13 cellular contexts compared by ENCODE assay signal in the genomic region with DNA sequence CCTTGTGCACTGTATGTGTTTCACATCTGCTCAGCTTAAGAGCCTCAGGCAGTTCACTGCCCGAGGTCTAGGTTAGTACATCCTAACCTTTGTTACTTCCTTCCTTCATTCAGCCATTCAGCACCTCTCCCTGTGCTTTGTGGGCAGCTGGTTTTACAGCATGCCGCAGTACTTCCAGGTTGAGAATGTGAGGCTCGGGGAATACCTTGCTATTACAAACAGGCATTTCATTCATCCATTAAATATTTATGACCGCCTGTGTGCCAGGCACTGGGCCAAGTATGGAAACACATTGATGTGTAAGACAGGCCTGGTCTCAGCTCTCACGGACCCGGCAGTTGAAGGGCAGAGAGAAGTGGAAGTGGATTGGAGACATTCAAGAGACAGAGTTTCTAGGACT.
DNase-seq lines count a peak whose midpoint lies in the region; ATAC-seq and TF ChIP-seq lines count a peak whose summit lies in the region.
"Had no signal": no experiment of that assay in that cellular context is flagged by ENCODE, and none has a peak within 500 bp of the region (broad histone marks: within the 10 kb centered on the region; RNA-seq: fewer than 3 reads in every experiment).

No MANE protein-coding gene starts in this region.

- TF ChIP-seq CTCF in transverse colon (IDR thresholded peaks at IDR 0.05) = no peak

- ATAC-seq in activated CD8-positive, alpha-beta memory T cell treated with anti-CD3 and anti-CD28 coated beads, Interleukin-2, amount 10 ng/mL, durations not matched to agents 7 days and 5 days = no peak
- no peak for ATAC-seq in T-helper 17 cell
- ATAC-seq in HG02798 (IDR thresholded peaks at IDR 0.05; ENCODE audit: poor library complexity, unreplicated experiment) = no peak

- CTCF ChIA-PET in activated CD8-positive, alpha-beta memory T cell treated with anti-CD3 and anti-CD28 coated beads, Interleukin-2, amount 10 ng/mL, durations not matched to agents 7 days and 5 days (lab: Charles Lee) = interaction anchor here (0.8 to 4.7 kb wide), 4 partner anchors 11 to 131 kb away, joined by 3 to 35 read pairs (median 4); no protein-coding TSS in a partner anchor

- TF ChIP-seq EP300 in transverse colon (IDR thresholded peaks at IDR 0.05; ENCODE audit: low read depth) = no peak

- no peak overlapping the region for H3K27ac ChIP-seq in transverse colon
- H3K27ac ChIP-seq: SJCRH30 had no signal

- peaks cover 27% of the 10 kb centered on the region for H3K36me3 Mint-ChIP-seq in activated CD8-positive, alpha-beta memory T cell treated with anti-CD3 and anti-CD28 coated beads, Interleukin-2, amount 10 ng/mL, durations not matched to agents 7 days and 5 days
- H3K36me3 Mint-ChIP-seq in T-helper 17 cell (ENCODE audit: low read depth) = peaks cover 7% of the 10 kb centered on the region

- H3K27me3 ChIP-seq in transverse colon = no peaks in the 10 kb centered on the region
- H3K27me3 ChIP-seq: SJCRH30, spleen had no signal

- no peaks in the 10 kb centered on the region for H3K9me3 ChIP-seq in T-helper 17 cell (ENCODE audit: control insufficient read depth, low read length, poor library complexity, severe bottlenecking)
- H3K9me3 ChIP-seq in transverse colon = no peaks in the 10 kb centered on the region
- H3K9me3 ChIP-seq: SJCRH30, spleen had no signal

- TF ChIP-seq POLR2A in transverse colon (IDR thresholded peaks at IDR 0.05) = no peak

- H3K27ac Mint-ChIP-seq in activated CD8-positive, alpha-beta memory T cell treated with anti-CD3 and anti-CD28 coated beads, Interleukin-2, amount 10 ng/mL, durations not matched to agents 7 days and 5 days = peak overlapping the region; percentile 48
- peak overlapping the region; percentile 78 for H3K27ac Mint-ChIP-seq in T-helper 17 cell
- H3K27ac Mint-ChIP-seq: activated naive CD8-positive, alpha-beta T cell treated with anti-CD3 and anti-CD28 coated beads, Interleukin-2, amount 10 ng/mL, durations not matched to agents 7 days and 5 days had no signal

- no peak for DNase-seq in activated CD8-positive, alpha-beta memory T cell treated with anti-CD3 and anti-CD28 coated beads, Interleukin-2, amount 10 ng/mL, durations not matched to agents 7 days and 5 days
- no peak for DNase-seq in activated CD8-positive, alpha-beta memory T cell treated with anti-CD3 and anti-CD28 coated beads, Interleukin-2, amount 50 U/mL, for 48 hours
- DNase-seq in T-helper 17 cell (no peak), fibroblast of gingiva (ENCODE audit: low read depth) (peak; percentile 3), transverse colon (peak; percentile 24), NCI-H1930 (lab: John Stamatoyannopoulos, UW) (no peak)
- DNase-seq in activated CD4-positive, alpha-beta T cell treated with anti-CD3 and anti-CD28 coated beads for 48 hours = no peak
- DNase-seq: activated CD4-positive, alpha-beta T cell treated with anti-CD3 and anti-CD28 coated beads, Interleukin-2, amount 50 U/mL, for 48 hours; activated naive CD8-positive, alpha-beta T cell treated with anti-CD3 and anti-CD28 coated beads, Interleukin-2, amount 10 ng/mL, durations not matched to agents 7 days and 5 days; NCI-H2171 treated with DMSO at 0.1 percent for 48 hours; spleen had no signal

- peaks cover 23% of the 10 kb centered on the region for H3K4me1 Mint-ChIP-seq in activated CD8-positive, alpha-beta memory T cell treated with anti-CD3 and anti-CD28 coated beads, Interleukin-2, amount 10 ng/mL, durations not matched to agents 7 days and 5 days
- H3K4me1 Mint-ChIP-seq in T-helper 17 cell = peaks cover 46% of the 10 kb centered on the region

- H3K4me3 ChIP-seq in transverse colon = no peak overlapping the region
- H3K4me3 ChIP-seq: SJCRH30, spleen had no signal

- intact Hi-C loops in transverse colon (cut with DNase I; ENCODE audit: low total_unique reads) = no loop called here

- no peaks in the 10 kb centered on the region for H3K27me3 Mint-ChIP-seq in activated CD8-positive, alpha-beta memory T cell treated with anti-CD3 and anti-CD28 coated beads, Interleukin-2, amount 10 ng/mL, durations not matched to agents 7 days and 5 days
- no peaks in the 10 kb centered on the region for H3K27me3 Mint-ChIP-seq in T-helper 17 cell
- H3K27me3 Mint-ChIP-seq: activated naive CD8-positive, alpha-beta T cell treated with anti-CD3 and anti-CD28 coated beads, Interleukin-2, amount 10 ng/mL, durations not matched to agents 7 days and 5 days had no signal

- H3K4me3 Mint-ChIP-seq in activated CD8-positive, alpha-beta memory T cell treated with anti-CD3 and anti-CD28 coated beads, Interleukin-2, amount 10 ng/mL, durations not matched to agents 7 days and 5 days = no peak overlapping the region
- no peak overlapping the region for H3K4me3 Mint-ChIP-seq in T-helper 17 cell
- H3K4me3 Mint-ChIP-seq: activated naive CD8-positive, alpha-beta T cell treated with anti-CD3 and anti-CD28 coated beads, Interleukin-2, amount 10 ng/mL, durations not matched to agents 7 days and 5 days had no signal

- no peaks in the 10 kb centered on the region for H3K9me3 Mint-ChIP-seq in activated CD8-positive, alpha-beta memory T cell treated with anti-CD3 and anti-CD28 coated beads, Interleukin-2, amount 10 ng/mL, durations not matched to agents 7 days and 5 days (ENCODE audit: low read depth)
- H3K9me3 Mint-ChIP-seq: activated naive CD8-positive, alpha-beta T cell treated with anti-CD3 and anti-CD28 coated beads, Interleukin-2, amount 10 ng/mL, durations not matched to agents 7 days and 5 days had no signal

- in situ Hi-C loops in transverse colon (cut with MboI; ENCODE audit: low pct_ligation_motif_present in 1 of 4, low pct_unique_long_range_greater_than_20kb in 1 of 4, low sequenced_read_pairs in 3 of 4) = loop anchor here in 2 of 4 donors (10.0 kb wide), 1 partner anchor 125 kb away; no protein-coding TSS in a partner anchor

- H3K4me1 ChIP-seq in transverse colon = peaks cover 0 to 11% (median 7%) of the 10 kb centered on the region in 4 donors
- H3K4me1 ChIP-seq: SJCRH30 had no signal

- 26 to 48% methylated on average over 6 of the region's 6 CpGs for WGBS in transverse colon (ENCODE audit: low coverage in 1 of 2), 2 donors

- H3K36me3 ChIP-seq in transverse colon = peaks cover 0 to 10% (median 2%) of the 10 kb centered on the region in 4 donors

Comparison
In these comparisons a context has a peak if more than half of its experiments do, and no peak if none do; other contexts are left out.
1. DNase-seq: peak in fibroblast of gingiva (single experiment) and transverse colon (single experiment); none in activated CD8-positive, alpha-beta memory T cell treated with anti-CD3 and anti-CD28 coated beads, Interleukin-2, amount 10 ng/mL, durations not matched to agents 7 days and 5 days (single experiment), activated CD8-positive, alpha-beta memory T cell treated with anti-CD3 and anti-CD28 coated beads, Interleukin-2, amount 50 U/mL, for 48 hours (single experiment), T-helper 17 cell (0 of 3), NCI-H1930 (0 of 2) and activated CD4-positive, alpha-beta T cell treated with anti-CD3 and anti-CD28 coated beads for 48 hours (single experiment).